Comparison of ENCODE assay signal across 25 cellular contexts in genomic region chr6:130313206-130313605, GRCh38. TPM values are rescaled to one million over a fixed set of nuclear protein-coding genes. Genes with fewer than 3 reads are reported as not detected.
DNase-seq lines count a peak whose midpoint lies in the region; ATAC-seq and TF ChIP-seq lines count a peak whose summit lies in the region.
"Had no signal": no experiment of that assay in that cellular context is flagged by ENCODE, and none has a peak within 500 bp of the region (broad histone marks: within the 10 kb centered on the region; RNA-seq: fewer than 3 reads in every experiment).

No MANE protein-coding gene starts in this region.

- no TSS peak for BruUV-seq in PC-3 (replicated peaks; lab: Mats Ljungman, UMichigan)

- peaks cover 8% of the 10 kb centered on the region for H3K4me1 ChIP-seq in PC-3 (ENCODE audit: insufficient read depth, low read length)
- H3K4me1 ChIP-seq: parathyroid adenoma, upper lobe of right lung had no signal

- no peak overlapping the region for H3K4me3 Mint-ChIP-seq in glutamatergic neuron (ENCODE audit: unreplicated experiment)
- no peak overlapping the region for H3K4me3 Mint-ChIP-seq in activated T-cell treated with anti-CD3 and anti-CD28 coated beads, Interleukin-2, amount 50 U/mL, for 24 hours
- H3K4me3 Mint-ChIP-seq: activated T-cell treated with anti-CD3 and anti-CD28 coated beads, Interleukin-2, amount 50 U/mL, for 4 hours; CD4-positive, alpha-beta memory T cell; nephron had no signal

- H3K4me2 ChIP-seq in PC-3 (ENCODE audit: low read length): no peak overlapping the region

- no peaks in the 10 kb centered on the region for H3K79me2 ChIP-seq in PC-3 (ENCODE audit: low read length)
- H3K79me2 ChIP-seq: parathyroid adenoma had no signal

- no peaks in the 10 kb centered on the region for H3K27me3 Mint-ChIP-seq in glutamatergic neuron (ENCODE audit: unreplicated experiment)
- H3K27me3 Mint-ChIP-seq in activated T-cell treated with anti-CD3 and anti-CD28 coated beads, Interleukin-2, amount 50 U/mL, for 24 hours: no peaks in the 10 kb centered on the region
- H3K27me3 Mint-ChIP-seq: CD4-positive, alpha-beta memory T cell had no signal

- H3K36me3 Mint-ChIP-seq in glutamatergic neuron (ENCODE audit: unreplicated experiment): no peaks in the 10 kb centered on the region
- H3K36me3 Mint-ChIP-seq in activated T-cell treated with anti-CD3 and anti-CD28 coated beads, Interleukin-2, amount 50 U/mL, for 24 hours (ENCODE audit: low read depth): no peaks in the 10 kb centered on the region
- H3K36me3 Mint-ChIP-seq: CD4-positive, alpha-beta memory T cell had no signal

- H4K20me1 ChIP-seq in PC-3 (ENCODE audit: low read length): no peaks in the 10 kb centered on the region

- no peaks in the 10 kb centered on the region for H3K27me3 ChIP-seq in PC-3 (ENCODE audit: low read length)
- H3K27me3 ChIP-seq: cardiac muscle cell, upper lobe of right lung had no signal

- TF ChIP-seq CTCF in 22Rv1 (IDR thresholded peaks at IDR 0.05) (peak; percentile 3; the same call in 1 of the 2 replicates), GM12864 (IDR thresholded peaks at IDR 0.05; ENCODE audit: low read depth, low read length, missing control alignments) (peak; percentile 14), PC-3 (conservative IDR thresholded peaks at IDR 0.05; ENCODE audit: low read depth, low read length) (0 out of 2 replicates have a peak, but pooled peaks have one; percentile 21), glutamatergic neuron (IDR thresholded peaks at IDR 0.05; ENCODE audit: partially characterized antibody, unreplicated experiment) (peak; percentile 27)

- H3F3A ChIP-seq in PC-3 (ENCODE audit: low read length, unreplicated experiment): no peaks in the 10 kb centered on the region

- H3K9me3 Mint-ChIP-seq in glutamatergic neuron (ENCODE audit: unreplicated experiment): no peaks in the 10 kb centered on the region
- no peaks in the 10 kb centered on the region for H3K9me3 Mint-ChIP-seq in activated T-cell treated with anti-CD3 and anti-CD28 coated beads, Interleukin-2, amount 50 U/mL, for 24 hours
- H3K9me3 Mint-ChIP-seq: activated T-cell treated with anti-CD3 and anti-CD28 coated beads, Interleukin-2, amount 50 U/mL, for 4 hours; CD4-positive, alpha-beta memory T cell; nephron had no signal

- DNase-seq in GM12864 (ENCODE audit: low read depth) (no peak), PC-3 (no peak), glutamatergic neuron (no peak), LoVo (ENCODE audit: low spot score) (no peak), cardiac septum (ENCODE audit: low spot score) (no peak)
- DNase-seq in activated T-cell treated with anti-CD3 and anti-CD28 coated beads, Interleukin-2, amount 50 U/mL, for 24 hours: no peak
- DNase-seq: activated naive CD4-positive, alpha-beta T cell treated with Interleukin-2 at 50 U/mL for 16 hours; activated T-cell treated with anti-CD3 and anti-CD28 coated beads, Interleukin-2, amount 50 U/mL, for 4 hours; amniotic stem cell; CD4-positive, alpha-beta memory T cell; dermis blood vessel endothelial cell; foreskin fibroblast; hippocampal formation; IMR-90; NCI-H1417 treated with DMSO at 0.1 percent for 48 hours; OCI-M1; Right ventricle myocardium superior; T-helper 1 cell; upper lobe of right lung had no signal

- no peaks in the 10 kb centered on the region for H3K36me3 ChIP-seq in PC-3 (ENCODE audit: low read depth, low read length)
- H3K36me3 ChIP-seq: cardiac muscle cell, upper lobe of right lung had no signal

- POLR2A ChIA-PET in PC-3 (lab: Charles Lee; ENCODE audit: unreplicated experiment): no interaction called here

- no peak overlapping the region for H3K27ac Mint-ChIP-seq in glutamatergic neuron (ENCODE audit: unreplicated experiment)
- H3K27ac Mint-ChIP-seq in activated T-cell treated with anti-CD3 and anti-CD28 coated beads, Interleukin-2, amount 50 U/mL, for 24 hours: no peak overlapping the region
- H3K27ac Mint-ChIP-seq: CD4-positive, alpha-beta memory T cell had no signal

- no peak overlapping the region for H3K4me3 ChIP-seq in GM12864 (ENCODE audit: low read depth, low read length)
- no peak overlapping the region for H3K4me3 ChIP-seq in PC-3 (ENCODE audit: low read length)
- H3K4me3 ChIP-seq: cardiac muscle cell, upper lobe of right lung had no signal

- H2AFZ ChIP-seq in PC-3 (ENCODE audit: low read length): no peak overlapping the region
- H2AFZ ChIP-seq: parathyroid adenoma had no signal

- ATAC-seq in PC-3 (no peak), HG03175 (IDR thresholded peaks at IDR 0.05; ENCODE audit: unreplicated experiment) (no peak)
- ATAC-seq: activated T-cell treated with anti-CD3 and anti-CD28 coated beads, Interleukin-2, amount 50 U/mL, for 4 hours; upper lobe of right lung had no signal

- CTCF ChIA-PET in PC-3 (lab: Charles Lee): no interaction called here

- intact Hi-C loops in PC-3 (cut with micrococcal nuclease): no loop called here
- intact Hi-C loops in cardiac septum (cut with DNase I): no loop called here

- H3K9me2 ChIP-seq in PC-3 (replicated peaks; ENCODE audit: low read length): no peaks in the 10 kb centered on the region

- H3K9ac ChIP-seq in PC-3 (ENCODE audit: low read length): no peak overlapping the region
- H3K9ac ChIP-seq: parathyroid adenoma had no signal

- no peaks in the 10 kb centered on the region for H3K4me1 Mint-ChIP-seq in glutamatergic neuron (ENCODE audit: low read depth, unreplicated experiment)
- peaks cover 4% of the 10 kb centered on the region for H3K4me1 Mint-ChIP-seq in activated T-cell treated with anti-CD3 and anti-CD28 coated beads, Interleukin-2, amount 50 U/mL, for 24 hours (ENCODE audit: low read depth)
- H3K4me1 Mint-ChIP-seq: CD4-positive, alpha-beta memory T cell had no signal

- H3K9me3 ChIP-seq in PC-3 (ENCODE audit: low read length): no peaks in the 10 kb centered on the region
- H3K9me3 ChIP-seq: upper lobe of right lung had no signal

- no peak overlapping the region for H3K27ac ChIP-seq in 22Rv1
- no peak overlapping the region for H3K27ac ChIP-seq in PC-3 (ENCODE audit: low read length)
- H3K27ac ChIP-seq: cardiac muscle cell, HL-60, parathyroid adenoma, upper lobe of right lung had no signal

RNA-seq across cellular contexts. Expression of gene TMEM200A, which starts 52.6 kb away (rescaled TPM):
- total RNA-seq in PC-3 (2014; rRNA removed) (0.40 TPM in 1 of 2 replicates, not detected in the other), glutamatergic neuron (ENCODE audit: unreplicated experiment) (25.4 TPM), cardiac septum (0.59 TPM)
- total RNA-seq: Right ventricle myocardium superior had no signal

Comparison
In these comparisons a context has a peak if more than half of its experiments do, and no peak if none do; other contexts are left out.
1. RNA of gene TMEM200A, which starts 52.6 kb away (total RNA-seq): 25.4 TPM in glutamatergic neuron (single experiment); 0.59 TPM in cardiac septum (single experiment) and 0.40 TPM in PC-3; every median in the first group is over 10 times any median in the second.
2. Peak in every context shown above with its lines, with median percentiles within 50 percentile points of each other: CTCF ChIP-seq.